In the genomic region with DNA sequence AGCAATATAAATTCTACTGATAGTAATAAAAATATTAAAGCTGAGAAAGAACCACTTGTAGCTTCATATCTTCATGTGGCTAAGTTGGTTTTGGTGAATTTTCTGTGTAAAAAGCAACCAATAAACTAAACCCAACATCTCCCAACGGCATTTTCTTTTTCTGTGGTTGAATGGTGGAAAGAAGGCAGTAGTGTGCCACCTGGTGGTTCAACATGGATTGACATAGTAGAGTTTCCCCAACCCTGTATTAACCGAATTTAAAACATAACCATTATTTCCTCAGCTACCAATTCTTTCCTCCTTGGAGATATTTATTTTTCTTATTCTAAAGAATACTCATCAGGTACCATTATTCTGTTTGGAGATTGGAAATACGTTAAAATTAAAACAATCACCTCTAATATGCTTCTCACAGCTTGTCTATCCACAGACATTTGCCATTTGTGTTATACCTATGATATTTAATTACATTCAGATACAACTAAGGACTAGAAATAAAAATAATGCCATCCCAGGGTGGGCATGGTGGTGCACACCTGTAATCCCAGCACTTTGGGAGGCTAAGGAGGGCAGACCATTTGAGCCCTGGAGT, we compare ENCODE assay signal across 8 cellular contexts.
DNase-seq lines count a peak whose midpoint lies in the region; ATAC-seq, FAIRE-seq and TF ChIP-seq lines count a peak whose summit lies in the region.

No MANE protein-coding gene starts in this region.

- no peak for TF ChIP-seq POLR2A in GM12878 (IDR thresholded peaks at IDR 0.05; ENCODE audit: low read depth, low read length)

- no peaks in the 10 kb centered on the region for H3K27me3 ChIP-seq in PC-9 (ENCODE audit: insufficient read depth, low read depth)
- no peaks in the 10 kb centered on the region; a peak in 2 of 4 replicates for H3K27me3 ChIP-seq in GM12878 (replicated peaks in 1 of 2; ENCODE audit: control insufficient read depth in 2 of 2, insufficient read depth in 2 of 2, low read length in 1 of 2)

- H3K4me1 ChIP-seq in PC-9 (replicated peaks; ENCODE audit: insufficient read depth) (no peaks in the 10 kb centered on the region), GM12878 (ENCODE audit: control insufficient read depth, insufficient read depth, low read length) (no peaks in the 10 kb centered on the region), kidney (ENCODE audit: control insufficient read depth in 1 of 2, insufficient read depth in 1 of 2, low read depth in 1 of 2, low read length in 2 of 2) (no peaks in the 10 kb centered on the region)

- H4K20me1 ChIP-seq in PC-9 (ENCODE audit: insufficient read depth), result no peaks in the 10 kb centered on the region
- H4K20me1 ChIP-seq in GM12878 (ENCODE audit: control insufficient read depth, insufficient read depth), result no peaks in the 10 kb centered on the region

- no peak for TF ChIP-seq EP300 in GM12878 (IDR thresholded peaks at IDR 0.05; ENCODE audit: borderline replicate concordance in 1 of 2, control insufficient read depth in 1 of 2, low read depth in 2 of 2, low read length in 2 of 2)

- no peak overlapping the region for H3K4me2 ChIP-seq in PC-9
- no peak overlapping the region for H3K4me2 ChIP-seq in GM12878 (ENCODE audit: control insufficient read depth, insufficient read depth)

- no peaks in the 10 kb centered on the region for H3K9me2 ChIP-seq in PC-9 (ENCODE audit: insufficient read depth)

- RAD21 ChIA-PET in GM12878 (lab: Charles Lee; ENCODE audit: unreplicated experiment), result interaction anchor here (0.6 to 4.7 kb wide), 18 partner anchors 9 to 496 kb away, joined by 3 to 203 read pairs (median 5); no protein-coding TSS in a partner anchor

- H3K79me2 ChIP-seq in PC-9 (ENCODE audit: low read depth) (no peaks in the 10 kb centered on the region), GM12878 (ENCODE audit: control insufficient read depth, insufficient read depth, low read length) (no peaks in the 10 kb centered on the region)

- no peaks in the 10 kb centered on the region for H3F3A ChIP-seq in PC-9 (ENCODE audit: insufficient read depth, low read depth)

- WGBS in GM12878 (ENCODE audit: insufficient coverage, insufficient replicate concordance, low lambda C conversion rate, missing lambda C conversion rate), result 0% methylated on average over 3 of the region's 3 CpGs

- POLR2A ChIA-PET in PC-9 (lab: Charles Lee; ENCODE audit: unreplicated experiment) (no interaction called here), GM12878 (lab: Charles Lee) (no interaction called here)

- in situ Hi-C loops in GM12878 (cut with MboI), result no loop called here

- CTCF ChIA-PET in PC-9 (lab: Charles Lee), result interaction anchor here (0.6 to 2.7 kb wide), 4 partner anchors 12 to 117 kb away, joined by 3 to 53 read pairs (median 4); partner anchors contain the start of gene EEF1E1
- CTCF ChIA-PET in GM12878 (lab: Yijun Ruan, JAX), result interaction anchor here (0.6 to 6.4 kb wide), 49 partner anchors 8 to 564 kb away, joined by 3 to 335 read pairs (median 4); partner anchors contain the start of genes BLOC1S5, BMP6 and EEF1E1

- H3K4me3 ChIP-seq in PC-9 (no peak overlapping the region), GM12878 (no peak overlapping the region), kidney (ENCODE audit: low read length in 2 of 2) (peak overlapping the region in 1 of 2 donors; percentile 19)

- H3K9ac ChIP-seq in GM12878 (ENCODE audit: control insufficient read depth, insufficient read depth, low read length), result no peak overlapping the region
- H3K9ac ChIP-seq in kidney (ENCODE audit: low read length in 2 of 2), result no peak overlapping the region

- ATAC-seq in GM19324 (IDR thresholded peaks at IDR 0.05; ENCODE audit: low FRiP score, unreplicated experiment) (peak; percentile 65), HG03460 (IDR thresholded peaks at IDR 0.05; ENCODE audit: unreplicated experiment) (peak; percentile 54), GM12878 (peak; percentile 84)

- DNase-seq in DMS153 (lab: John Stamatoyannopoulos, UW) (peak; percentile 1), PC-9 (peak in 1 of 2 experiments; percentile 33), GM12878 (ENCODE audit: low read depth, low spot score) (no peak), kidney (no peak), posterior vena cava (ENCODE audit: low spot score) (no peak)
- DNase-seq in stimulated activated CD8-positive, alpha-beta memory T cell treated with anti-CD3 and anti-CD28 coated beads, Interleukin-4, amount 100 ng/mL, for 48 hours, result peak; percentile 45

- TF ChIP-seq CTCF in PC-9 (conservative IDR thresholded peaks at IDR 0.05), result peak; percentile 72
- peak; percentile 63 to 76 (median 70) for TF ChIP-seq CTCF in GM12878 (IDR thresholded peaks at IDR 0.05 in 2 of 3, conservative IDR thresholded peaks at IDR 0.05 in 1 of 3; ENCODE audit: control insufficient read depth in 2 of 3, extremely low read depth in 1 of 3, insufficient read depth in 1 of 3, low read depth in 3 of 3, low read length in 3 of 3)
- TF ChIP-seq CTCF in kidney (IDR thresholded peaks at IDR 0.05; ENCODE audit: borderline replicate concordance, extremely low read depth, insufficient read depth), result peak; percentile 63

- no peaks in the 10 kb centered on the region for H3K36me3 ChIP-seq in PC-9 (ENCODE audit: low read depth)
- no peaks in the 10 kb centered on the region for H3K36me3 ChIP-seq in GM12878 (ENCODE audit: control insufficient read depth in 2 of 2, insufficient read depth in 2 of 2, low read length in 1 of 2)
- no peaks in the 10 kb centered on the region for H3K36me3 ChIP-seq in kidney (ENCODE audit: control insufficient read depth in 1 of 2, insufficient read depth in 2 of 2, low read length in 2 of 2)

- intact Hi-C loops in PC-9 (cut with micrococcal nuclease; ENCODE audit: unreplicated experiment), result loop anchor here (1.0 to 5.0 kb wide), 4 partner anchors 37 to 498 kb away; partner anchors contain the start of gene BLOC1S5
- intact Hi-C loops in GM12878 (cut with micrococcal nuclease; ENCODE audit: unreplicated experiment), result loop anchor here (1.0 to 5.0 kb wide), 4 partner anchors 88 to 497 kb away; partner anchors contain the start of gene BLOC1S5
- intact Hi-C loops in kidney (cut with DNase I), result loop anchor here (5.0 kb wide), 1 partner anchor 87 kb away; no protein-coding TSS in a partner anchor
- intact Hi-C loops in posterior vena cava (cut with DNase I), result no loop called here

- H3K9me3 ChIP-seq in PC-9 (ENCODE audit: insufficient read depth, low read depth), result no peaks in the 10 kb centered on the region
- H3K9me3 ChIP-seq in GM12878 (replicated peaks; ENCODE audit: control insufficient read depth, insufficient read depth, low read length), result no peaks in the 10 kb centered on the region
- H3K9me3 ChIP-seq in kidney (ENCODE audit: control insufficient read depth in 1 of 2, low read length in 2 of 2), result no peaks in the 10 kb centered on the region

- no TSS peak for BruUV-seq in PC-9 (replicated peaks; lab: Mats Ljungman, UMichigan)
- BruUV-seq in GM12878 (replicated peaks; lab: Mats Ljungman, UMichigan), result no TSS peak

- H2AFZ ChIP-seq in PC-9 (no peak overlapping the region), GM12878 (ENCODE audit: control insufficient read depth, low read depth, low read length) (no peak overlapping the region)

- no peak overlapping the region for H3K27ac ChIP-seq in PC-9
- no peak overlapping the region for H3K27ac ChIP-seq in GM12878 (ENCODE audit: control insufficient read depth, insufficient read depth)
- no peak overlapping the region for H3K27ac ChIP-seq in kidney (ENCODE audit: low read depth in 2 of 2, low read length in 2 of 2)

- TF ChIP-seq RAD21 in GM12878 (IDR thresholded peaks at IDR 0.05; ENCODE audit: insufficient read depth, low read depth, low read length), result peak; percentile 85

- SMC1A ChIA-PET in GM12878 (lab: Charles Lee; ENCODE audit: uncharacterized antibody, unreplicated experiment), result interaction anchor here (0.6 to 3.2 kb wide), 35 partner anchors 8 to 942 kb away, joined by 3 to 147 read pairs (median 4); partner anchors contain the start of genes BLOC1S5 and EEF1E1

- FAIRE-seq in GM12878 (lab: Jason Lieb, UNC), result peak; percentile 93
- FAIRE-seq in kidney (lab: Jason Lieb, UNC), result peak; percentile 85

TF ChIP-seq in GM12878, 131 proteins besides CTCF, POLR2A, EP300 and RAD21:
- TF ChIP-seq CBFB (IDR thresholded peaks at IDR 0.05; ENCODE audit: low read depth) (peak; percentile 53; the same call in 1 of the 2 replicates), HSF1 (IDR thresholded peaks at IDR 0.05; ENCODE audit: low read depth, low read length) (no peak), YY1 (IDR thresholded peaks at IDR 0.05; ENCODE audit: low read depth, low read length) (peak; percentile 50), RUNX3 (IDR thresholded peaks at IDR 0.05; ENCODE audit: low read length) (peak; percentile 87), BHLHE40 (IDR thresholded peaks at IDR 0.05; ENCODE audit: borderline replicate concordance in 1 of 2, low read depth in 2 of 2, low read length in 1 of 2) (peak in 1 of 2 experiments; percentile 10; a peak in 1 of 4 replicates), TCF12 (IDR thresholded peaks at IDR 0.05; ENCODE audit: low read depth, low read length) (no peak), RBBP5 (conservative IDR thresholded peaks at IDR 0.05) (no peak), SMC3 (IDR thresholded peaks at IDR 0.05; ENCODE audit: borderline replicate concordance, low read length) (peak; percentile 91), SREBF1 (IDR thresholded peaks at IDR 0.05; ENCODE audit: low read length) (no peak)

Comparison
In these comparisons a context has a peak if more than half of its experiments do, and no peak if none do; other contexts are left out.
1. DNase-seq: peak in DMS153 (single experiment) and stimulated activated CD8-positive, alpha-beta memory T cell treated with anti-CD3 and anti-CD28 coated beads, Interleukin-4, amount 100 ng/mL, for 48 hours (single experiment); none in GM12878 (single experiment), kidney (single experiment) and posterior vena cava (single experiment).
2. intact Hi-C loops: an anchor here in PC-9 (1.0 to 5.0 kb wide), GM12878 (1.0 to 5.0 kb wide) and kidney (5.0 kb wide); none called in posterior vena cava.
3. Peak in every context shown above with its lines, with median percentiles within 50 percentile points of each other: ATAC-seq and CTCF ChIP-seq.